In the genomic region with DNA sequence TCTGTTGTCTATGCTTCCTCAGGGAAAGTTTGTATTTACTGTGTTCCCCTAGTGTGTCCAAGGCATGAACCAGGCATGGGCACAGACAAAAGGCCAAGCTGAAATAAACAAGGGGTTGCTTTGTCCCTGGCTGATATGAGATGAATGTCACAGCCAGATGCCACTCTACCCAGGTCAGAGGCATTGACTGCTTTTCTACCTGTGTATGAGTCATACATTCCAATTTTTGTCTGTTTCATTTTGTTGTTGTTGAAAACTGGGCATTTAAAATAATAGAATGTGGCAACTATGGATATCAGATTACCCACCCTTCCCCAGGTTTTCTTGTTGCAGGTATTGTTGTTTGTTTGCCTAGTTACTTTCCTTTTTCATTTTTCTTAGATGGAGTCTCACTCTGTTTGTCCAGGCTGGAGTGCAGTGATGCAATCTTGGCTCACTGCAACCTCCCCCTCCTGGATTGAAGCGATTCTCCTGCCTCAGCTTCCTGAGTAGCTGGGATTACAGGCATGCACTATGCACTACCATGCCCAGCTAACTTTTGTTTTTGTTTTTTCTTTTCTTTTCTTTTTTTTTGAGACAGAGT, we compare ENCODE assay signal across 1 cellular context.
TF ChIP-seq lines count a peak whose summit lies in the region.

No MANE protein-coding gene starts in this region.

TF ChIP-seq in HepG2, 621 proteins besides CTCF, POLR2A, EP300 and RAD21 (continued from another document):
- TF ChIP-seq, protein P1, sequence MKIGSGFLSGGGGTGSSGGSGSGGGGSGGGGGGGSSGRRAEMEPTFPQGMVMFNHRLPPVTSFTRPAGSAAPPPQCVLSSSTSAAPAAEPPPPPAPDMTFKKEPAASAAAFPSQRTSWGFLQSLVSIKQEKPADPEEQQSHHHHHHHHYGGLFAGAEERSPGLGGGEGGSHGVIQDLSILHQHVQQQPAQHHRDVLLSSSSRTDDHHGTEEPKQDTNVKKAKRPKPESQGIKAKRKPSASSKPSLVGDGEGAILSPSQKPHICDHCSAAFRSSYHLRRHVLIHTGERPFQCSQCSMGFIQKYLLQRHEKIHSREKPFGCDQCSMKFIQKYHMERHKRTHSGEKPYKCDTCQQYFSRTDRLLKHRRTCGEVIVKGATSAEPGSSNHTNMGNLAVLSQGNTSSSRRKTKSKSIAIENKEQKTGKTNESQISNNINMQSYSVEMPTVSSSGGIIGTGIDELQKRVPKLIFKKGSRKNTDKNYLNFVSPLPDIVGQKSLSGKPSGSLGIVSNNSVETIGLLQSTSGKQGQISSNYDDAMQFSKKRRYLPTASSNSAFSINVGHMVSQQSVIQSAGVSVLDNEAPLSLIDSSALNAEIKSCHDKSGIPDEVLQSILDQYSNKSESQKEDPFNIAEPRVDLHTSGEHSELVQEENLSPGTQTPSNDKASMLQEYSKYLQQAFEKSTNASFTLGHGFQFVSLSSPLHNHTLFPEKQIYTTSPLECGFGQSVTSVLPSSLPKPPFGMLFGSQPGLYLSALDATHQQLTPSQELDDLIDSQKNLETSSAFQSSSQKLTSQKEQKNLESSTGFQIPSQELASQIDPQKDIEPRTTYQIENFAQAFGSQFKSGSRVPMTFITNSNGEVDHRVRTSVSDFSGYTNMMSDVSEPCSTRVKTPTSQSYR (CRISPR knock-in tag; IDR thresholded peaks at IDR 0.05; ENCODE audit: borderline replicate concordance): peak; percentile 36; the same call in 1 of the 2 replicates
- TF ChIP-seq ZNF20 (CRISPR knock-in tag; IDR thresholded peaks at IDR 0.05) (0 out of 2 replicates have a peak, but pooled peaks have one; percentile 63), FOSL2 (CRISPR knock-in tag; IDR thresholded peaks at IDR 0.05) (peak; percentile 70), CEBPB (IDR thresholded peaks at IDR 0.05; ENCODE audit: borderline replicate concordance, low read depth, low read length) (peak; percentile 66), BCL6 (CRISPR knock-in tag; IDR thresholded peaks at IDR 0.05) (peak; percentile 63)
TF ChIP-seq in HepG2: peak in this region for 12.
